Comparison of ENCODE assay signal across 10 cellular contexts in genomic region chr14:68139466-68140110, GRCh38.
DNase-seq lines count a peak whose midpoint lies in the region; ATAC-seq, FAIRE-seq and TF ChIP-seq lines count a peak whose summit lies in the region.
"Had no signal": no experiment of that assay in that cellular context is flagged by ENCODE, and none has a peak within 500 bp of the region (broad histone marks: within the 10 kb centered on the region; RNA-seq: fewer than 3 reads in every experiment).

No MANE protein-coding gene starts in this region.

- H3K27me3 ChIP-seq in IMR-90 (ENCODE audit: control insufficient read depth, insufficient read depth, low read length) (no peaks in the 10 kb centered on the region), stomach smooth muscle (ENCODE audit: control insufficient read depth in 1 of 2, insufficient read depth in 2 of 2, low read length in 2 of 2) (no peaks in the 10 kb centered on the region)

- FAIRE-seq in kidney (lab: Jason Lieb, UNC) = no peak

- peak overlapping the region; percentile 58 for H3K23ac ChIP-seq in IMR-90 (ENCODE audit: low read depth, low read length)

- peak overlapping the region; percentile 38 for H3K14ac ChIP-seq in IMR-90 (replicated peaks; ENCODE audit: low read depth, low read length)

- intact Hi-C loops in IMR-90 (cut with micrococcal nuclease) (loop anchor here (10.0 kb wide), 1 partner anchor 655 kb away; the partner anchor contains the start of gene ZFP36L1), kidney (cut with DNase I) (no loop called here)

- H2AK9ac ChIP-seq in IMR-90 (replicated peaks; ENCODE audit: low read depth, low read length, poor library complexity) = no peak overlapping the region

- H3K9ac ChIP-seq in IMR-90 (ENCODE audit: low read depth, low read length) = no peak overlapping the region
- no peak overlapping the region for H3K9ac ChIP-seq in kidney (ENCODE audit: low read length in 2 of 2)
- H3K9ac ChIP-seq in stomach smooth muscle (ENCODE audit: low read length in 2 of 2) = peak overlapping the region in 1 of 2 donors; percentile 48

- H3K9me1 ChIP-seq in IMR-90 (ENCODE audit: insufficient read depth, low read length) = peaks cover 7% of the 10 kb centered on the region

- H3K4ac ChIP-seq in IMR-90 (ENCODE audit: low read depth, low read length) = peak overlapping the region; percentile 47

- H3K4me1 ChIP-seq in IMR-90 (ENCODE audit: control insufficient read depth, insufficient read depth, low read length) (peaks cover 18% of the 10 kb centered on the region), kidney (ENCODE audit: control insufficient read depth in 1 of 2, insufficient read depth in 1 of 2, low read depth in 1 of 2, low read length in 2 of 2) (peaks cover 23 to 63% of the 10 kb centered on the region in 2 donors), stomach smooth muscle (ENCODE audit: control insufficient read depth, insufficient read depth, low read length) (peaks cover 36% of the 10 kb centered on the region)

- ATAC-seq in IMR-90 (ENCODE audit: low read depth) (no peak), SK-N-SH treated with all-trans-retinoic acid at 6 μM for 48 hours (peak; percentile 2; the same call in 2 of the 3 replicates), GM21717 (IDR thresholded peaks at IDR 0.05; ENCODE audit: unreplicated experiment) (no peak), HG02763 (IDR thresholded peaks at IDR 0.05; ENCODE audit: unreplicated experiment) (no peak)

- H3K4me2 ChIP-seq in IMR-90 (ENCODE audit: low read depth, low read length) = 0 out of 2 replicates have a peak overlapping the region, but pooled peaks have one; percentile 0

- POLR2A ChIA-PET in IMR-90 (lab: Charles Lee; ENCODE audit: unreplicated experiment) = no interaction called here

- H2BK15ac ChIP-seq in IMR-90 (ENCODE audit: low read depth, low read length) = peak overlapping the region; percentile 47

- DNase-seq in IMR-90 (no peak), kidney (no peak), NCI-H526 treated with DMSO at 0.1 percent for 48 hours (lab: John Stamatoyannopoulos, UW) (no peak), dermis blood vessel endothelial cell (no peak)
- DNase-seq: cortex of kidney, MM.1S had no signal

- H2AFZ ChIP-seq in IMR-90 (replicated peaks; ENCODE audit: low read length, poor library complexity) = no peak overlapping the region

- TF ChIP-seq CTCF in IMR-90 (conservative IDR thresholded peaks at IDR 0.05; ENCODE audit: low read depth, low read length) = no peak
- TF ChIP-seq CTCF in kidney (IDR thresholded peaks at IDR 0.05; ENCODE audit: borderline replicate concordance, extremely low read depth, insufficient read depth) = no peak

- H3K4me3 ChIP-seq in IMR-90 (ENCODE audit: insufficient read depth, low read depth, low read length) (no peak overlapping the region), kidney (ENCODE audit: low read length in 2 of 2) (no peak overlapping the region), stomach smooth muscle (ENCODE audit: low read length in 2 of 2) (no peak overlapping the region)

- H3K79me1 ChIP-seq in IMR-90 (ENCODE audit: low read depth in 1 of 2, low read length in 2 of 2) = no peaks in the 10 kb centered on the region

- H4K8ac ChIP-seq in IMR-90 (ENCODE audit: low read depth in 2 of 2, low read length in 2 of 2) = peak overlapping the region; percentile 41 to 75

- H4K5ac ChIP-seq in IMR-90 (ENCODE audit: low read depth, low read length) = peak overlapping the region; percentile 23; the same call in 1 of the 2 replicates

- peak overlapping the region; percentile 78 for H2AK5ac ChIP-seq in IMR-90 (ENCODE audit: low read depth, low read length)

- CTCF ChIA-PET in IMR-90 (lab: Yijun Ruan, JAX) = interaction anchor here (0.6 to 1.4 kb wide), 2 partner anchors 10 kb away, joined by 4 to 6 read pairs; no protein-coding TSS in a partner anchor

- peak overlapping the region; percentile 98 for H2BK5ac ChIP-seq in IMR-90 (ENCODE audit: low read depth, low read length, poor library complexity, severe bottlenecking)

- H3K9me3 ChIP-seq in IMR-90 (ENCODE audit: control insufficient read depth, insufficient read depth, low read length) (no peaks in the 10 kb centered on the region), kidney (ENCODE audit: control insufficient read depth in 1 of 2, low read length in 2 of 2) (no peaks in the 10 kb centered on the region), stomach smooth muscle (ENCODE audit: control insufficient read depth in 2 of 2, low read length in 2 of 2) (no peaks in the 10 kb centered on the region)

- dilution Hi-C loops in IMR-90 (cut with HindIII; ENCODE audit: low sequenced_read_pairs, unreplicated experiment) = no loop called here

- BruUV-seq in IMR-90 (replicated peaks; lab: Mats Ljungman, UMichigan) = no TSS peak

- H3K56ac ChIP-seq in IMR-90 (ENCODE audit: extremely low read depth, insufficient read depth, low read length) = no peak overlapping the region

- 67% methylated on average over 1 of the region's 5 CpGs; no CpG with 5 or more reads in 1 of the 2 experiments for WGBS in IMR-90 (ENCODE audit: extremely low coverage in 2 of 2, insufficient read length in 1 of 2), 2 experiments

- peak overlapping the region; percentile 84 for H4K91ac ChIP-seq in IMR-90 (ENCODE audit: insufficient read depth, low read depth, low read length)

- H2BK120ac ChIP-seq in IMR-90 (ENCODE audit: low read depth, low read length) = peak overlapping the region; percentile 89

- in situ Hi-C loops in IMR-90 (cut with MboI; ENCODE audit: low sequenced_read_pairs) = no loop called here

- TF ChIP-seq POLR2A in IMR-90 (IDR thresholded peaks at IDR 0.05; ENCODE audit: low read depth, low read length) = no peak

- peak overlapping the region; percentile 58 for H2BK20ac ChIP-seq in IMR-90 (ENCODE audit: low read depth, low read length)

- H3K36me3 ChIP-seq in IMR-90 (ENCODE audit: control insufficient read depth, insufficient read depth, low read length) (no peaks in the 10 kb centered on the region), kidney (ENCODE audit: control insufficient read depth in 1 of 2, insufficient read depth in 2 of 2, low read length in 2 of 2) (no peaks in the 10 kb centered on the region), stomach smooth muscle (ENCODE audit: control insufficient read depth in 2 of 2, insufficient read depth in 2 of 2, low read length in 2 of 2) (no peaks in the 10 kb centered on the region)

- peak overlapping the region; percentile 20 for H3K27ac ChIP-seq in IMR-90 (ENCODE audit: insufficient read depth, low read length)
- H3K27ac ChIP-seq in kidney (ENCODE audit: low read depth in 2 of 2, low read length in 2 of 2) = peak overlapping the region; percentile 82 to 86
- peak overlapping the region; percentile 91 for H3K27ac ChIP-seq in stomach smooth muscle (ENCODE audit: low read length)

- no peak for TF ChIP-seq RAD21 in IMR-90 (IDR thresholded peaks at IDR 0.05; ENCODE audit: low read length)

- H3K18ac ChIP-seq in IMR-90 (ENCODE audit: low read depth, low read length) = peak overlapping the region; percentile 68; the same call in 1 of the 2 replicates

- H4K20me1 ChIP-seq in IMR-90 (ENCODE audit: insufficient read depth, low read length) = no peaks in the 10 kb centered on the region

TF ChIP-seq in IMR-90, 13 proteins besides CTCF, POLR2A, EP300 and RAD21:
- TF ChIP-seq CHD1 (IDR thresholded peaks at IDR 0.05; ENCODE audit: low read depth, low read length) (no peak), BHLHE40 (IDR thresholded peaks at IDR 0.05; ENCODE audit: low read depth, low read length) (no peak), MAFK (IDR thresholded peaks at IDR 0.05; ENCODE audit: low read depth, low read length) (no peak), NFE2L2 (IDR thresholded peaks at IDR 0.05; ENCODE audit: low read depth, low read length) (no peak)

TF ChIP-seq in SK-N-SH treated with all-trans-retinoic acid at 6 μM for 48 hours, 23 proteins besides CTCF, POLR2A, EP300 and RAD21 (continues in another document):
- no peak for TF ChIP-seq RARB (CRISPR knock-in tag; IDR thresholded peaks at IDR 0.05)
- no peak for TF ChIP-seq ZNF8 (CRISPR knock-in tag; IDR thresholded peaks at IDR 0.05)
- TF ChIP-seq ZNF70 (CRISPR knock-in tag; IDR thresholded peaks at IDR 0.05) = no peak
- TF ChIP-seq CSDC2 (CRISPR knock-in tag; IDR thresholded peaks at IDR 0.05) = 0 out of 2 replicates have a peak, but pooled peaks have one; percentile 36
- TF ChIP-seq CSRNP3 (CRISPR knock-in tag; IDR thresholded peaks at IDR 0.05) = no peak
- no peak for TF ChIP-seq CREB5 (CRISPR knock-in tag; IDR thresholded peaks at IDR 0.05; ENCODE audit: low read depth)
- TF ChIP-seq TCF4 (CRISPR knock-in tag; IDR thresholded peaks at IDR 0.05; ENCODE audit: borderline replicate concordance) = no peak
- TF ChIP-seq ZFP3 (CRISPR knock-in tag; IDR thresholded peaks at IDR 0.05) = no peak
- TF ChIP-seq OSR1 (CRISPR knock-in tag; IDR thresholded peaks at IDR 0.05) = no peak

Comparison
In these comparisons a context has a peak if more than half of its experiments do, and no peak if none do; other contexts are left out.
1. H3K27ac ChIP-seq: peak in every context shown above with its lines; median percentile 91 in stomach smooth muscle; 84 in kidney; 20 in IMR-90.